10 cellular contexts compared by ENCODE assay signal in genomic region chr20:54133434-54134427, GRCh38. TPM values are rescaled to one million over a fixed set of nuclear protein-coding genes. Genes with fewer than 3 reads are reported as not detected.
A peak's percentile ranks its signal among the peaks of the same experiment; 100 is the strongest.
DNase-seq lines count a peak whose midpoint lies in the region; ATAC-seq and TF ChIP-seq lines count a peak whose summit lies in the region.
"Had no signal": no experiment of that assay in that cellular context is flagged by ENCODE, and none has a peak within 500 bp of the region (broad histone marks: within the 10 kb centered on the region; RNA-seq: fewer than 3 reads in every experiment).

No MANE protein-coding gene starts in this region.

- H3K27ac Mint-ChIP-seq in CD14-positive monocyte: peak overlapping the region in 4 of 7 donors; percentile 51 to 87 (median 80)

- no peak for DNase-seq in CD14-positive monocyte (ENCODE audit: low spot score)
- DNase-seq in colonic mucosa: peak; percentile 64
- DNase-seq in mucosa of gallbladder (ENCODE audit: low spot score): peak; percentile 45
- DNase-seq in GM20000 (ENCODE audit: low spot score): no peak
- no peak for DNase-seq in activated CD8-positive, alpha-beta memory T cell treated with anti-CD3 and anti-CD28 coated beads, Interleukin-2, amount 50 U/mL, for 4 hours
- no peak for DNase-seq in body of pancreas
- DNase-seq: NCI-H446 treated with DMSO at 0.1 percent for 48 hours; stimulated activated CD4-positive, alpha-beta T cell treated with anti-CD3 and anti-CD28 coated beads, Interleukin-4, amount 100 ng/mL, for 24 hours had no signal

- intact Hi-C loops in CD14-positive monocyte (cut with micrococcal nuclease): no loop called here
- intact Hi-C loops in colonic mucosa (cut with DNase I): no loop called here
- intact Hi-C loops in body of pancreas (cut with DNase I): no loop called here

- peak; percentile 57 for ATAC-seq in HG03175 (IDR thresholded peaks at IDR 0.05; ENCODE audit: unreplicated experiment)
- no peak for ATAC-seq in GM18519 (IDR thresholded peaks at IDR 0.05; ENCODE audit: low FRiP score, unreplicated experiment)
- no peak for ATAC-seq in body of pancreas

- H3K4me3 Mint-ChIP-seq in CD14-positive monocyte: no peak overlapping the region

- TF ChIP-seq CTCF in CD14-positive monocyte (IDR thresholded peaks at IDR 0.05) (no peak), colonic mucosa (IDR thresholded peaks at IDR 0.05) (no peak), GM20000 (IDR thresholded peaks at IDR 0.05; ENCODE audit: extremely low read depth, missing control alignments) (no peak), body of pancreas (IDR thresholded peaks at IDR 0.05) (no peak)

- H3K27me3 Mint-ChIP-seq in CD14-positive monocyte (ENCODE audit: low read depth in 3 of 3): no peaks in the 10 kb centered on the region

- peak overlapping the region; percentile 64 for H3K27ac ChIP-seq in colonic mucosa
- H3K27ac ChIP-seq in body of pancreas: peak overlapping the region in 1 of 4 donors; percentile 47

- H3K4me3 ChIP-seq in colonic mucosa (no peak overlapping the region), body of pancreas (no peak overlapping the region)

- H3K36me3 Mint-ChIP-seq in CD14-positive monocyte: no peaks in the 10 kb centered on the region

- H3K9me3 ChIP-seq in colonic mucosa (no peaks in the 10 kb centered on the region), body of pancreas (peaks cover 0 to 4% (median 0%) of the 10 kb centered on the region in 3 donors)

- WGBS in body of pancreas, 2 donors: 53 to 55% methylated on average over 6 of the region's 6 CpGs

- H3K9me3 Mint-ChIP-seq in CD14-positive monocyte: peaks cover 0 to 5% (median 0%) of the 10 kb centered on the region in 7 donors

- peaks cover 14% of the 10 kb centered on the region for H3K4me1 Mint-ChIP-seq in CD14-positive monocyte

- TF ChIP-seq POLR2A in body of pancreas (IDR thresholded peaks at IDR 0.05): no peak

- H3K9ac ChIP-seq in colonic mucosa (ENCODE audit: low read depth in 2 of 2, low read length in 2 of 2): peak overlapping the region in 1 of 2 donors; percentile 55

- no peaks in the 10 kb centered on the region for H3K27me3 ChIP-seq in colonic mucosa
- H3K27me3 ChIP-seq in body of pancreas: no peaks in the 10 kb centered on the region

- H3K36me3 ChIP-seq in colonic mucosa (no peaks in the 10 kb centered on the region), body of pancreas (replicated peaks in 1 of 2; ENCODE audit: insufficient read depth in 1 of 2, low read depth in 2 of 2) (no peaks in the 10 kb centered on the region)

- H3K4me1 ChIP-seq in colonic mucosa (peaks cover 4% of the 10 kb centered on the region), body of pancreas (no peaks in the 10 kb centered on the region)

RNA-seq across cellular contexts. Expression of gene CYP24A1, which starts 40.1 kb away (rescaled TPM):
- polyA plus RNA-seq in CD14-positive monocyte: not detected
- total RNA-seq in colonic mucosa (under 1 TPM; 0.07 to 0.08 TPM), mucosa of gallbladder (not detected), body of pancreas (not detected)

Comparison
In these comparisons a context has a peak if more than half of its experiments do, and no peak if none do; other contexts are left out.
1. DNase-seq: peak in colonic mucosa (single experiment) and mucosa of gallbladder (single experiment); none in CD14-positive monocyte (single experiment), GM20000 (single experiment), activated CD8-positive, alpha-beta memory T cell treated with anti-CD3 and anti-CD28 coated beads, Interleukin-2, amount 50 U/mL, for 4 hours (single experiment) and body of pancreas (0 of 4).